1 cellular context compared by ENCODE assay signal in genomic region chr7:136033413-136034031, GRCh38.
A peak's percentile ranks its signal among the peaks of the same experiment; 100 is the strongest.
TF ChIP-seq lines count a peak whose summit lies in the region.

No MANE protein-coding gene starts in this region.

TF ChIP-seq in K562, 482 proteins besides CTCF, POLR2A, EP300 and RAD21 (continues in another document):
- TF ChIP-seq ZNF324 (CRISPR knock-in tag; IDR thresholded peaks at IDR 0.05) (no peak), ZNF253 (CRISPR knock-in tag; conservative IDR thresholded peaks at IDR 0.05) (no peak), PTBP1 (IDR thresholded peaks at IDR 0.05; ENCODE audit: low read depth, low read length) (no peak), CEBPG (CRISPR knock-in tag; IDR thresholded peaks at IDR 0.05) (no peak), CEBPG (tag; conservative IDR thresholded peaks at IDR 0.05 in 1 of 2, IDR thresholded peaks at IDR 0.05 in 1 of 2) (no peak), SMARCC2 (IDR thresholded peaks at IDR 0.05; ENCODE audit: low read depth) (peak; percentile 79; the same call in 1 of the 2 replicates), HMBOX1 (IDR thresholded peaks at IDR 0.05) (peak; percentile 82; the same call in 1 of the 2 replicates), ZBTB40 (IDR thresholded peaks at IDR 0.05) (peak; percentile 69), ZBTB40 (CRISPR knock-in tag; IDR thresholded peaks at IDR 0.05) (no peak), TAL1 (IDR thresholded peaks at IDR 0.05) (peak; percentile 96), HMGN3 (IDR thresholded peaks at IDR 0.05; ENCODE audit: borderline replicate concordance, extremely low read depth, insufficient read length, low read depth, low read length) (peak; percentile 94), FOS (IDR thresholded peaks at IDR 0.05; ENCODE audit: extremely low read depth, insufficient read length) (no peak), FOXJ3 (CRISPR knock-in tag; IDR thresholded peaks at IDR 0.05) (no peak), SRF (CRISPR knock-in tag; IDR thresholded peaks at IDR 0.05) (no peak), CBX1 (IDR thresholded peaks at IDR 0.05; ENCODE audit: low read depth) (0 out of 2 replicates have a peak, but pooled peaks have one; percentile 20), TBL1XR1 (IDR thresholded peaks at IDR 0.05; ENCODE audit: low read length in 2 of 2) (peak in 1 of 2 experiments; percentile 90; a peak in 2 of 4 replicates), ARID2 (IDR thresholded peaks at IDR 0.05) (no peak), SMAD2 (IDR thresholded peaks at IDR 0.05; ENCODE audit: low read depth, low read length) (no peak), RCOR1 (IDR thresholded peaks at IDR 0.05; ENCODE audit: borderline replicate concordance in 1 of 2, low read depth in 2 of 2, low read length in 2 of 2) (peak; percentile 80 to 97; a peak in 3 of 4 replicates), NR3C1 (CRISPR knock-in tag; IDR thresholded peaks at IDR 0.05) (no peak), TCF15 (CRISPR knock-in tag; IDR thresholded peaks at IDR 0.05) (no peak), ZNF134 (CRISPR knock-in tag; conservative IDR thresholded peaks at IDR 0.05) (no peak), SMARCE1 (IDR thresholded peaks at IDR 0.05) (peak; percentile 82), HDAC1 (IDR thresholded peaks at IDR 0.05) (peak in 1 of 2 experiments; percentile 83; a peak in 2 of 4 replicates), CBFA2T2 (conservative IDR thresholded peaks at IDR 0.05) (peak; percentile 97), ZBTB11 (CRISPR knock-in tag; IDR thresholded peaks at IDR 0.05) (0 out of 6 replicates have a peak, but pooled peaks of 1 of the 3 experiments have one; percentile 62), ZNF644 (tag; IDR thresholded peaks at IDR 0.05; ENCODE audit: low read depth) (peak; percentile 84), E2F3 (CRISPR knock-in tag; IDR thresholded peaks at IDR 0.05) (no peak), ARHGAP35 (IDR thresholded peaks at IDR 0.05; ENCODE audit: partially characterized antibody) (peak; percentile 46), NRF1 (conservative IDR thresholded peaks at IDR 0.05 in 1 of 2, IDR thresholded peaks at IDR 0.05 in 1 of 2) (no peak), TEAD4 (IDR thresholded peaks at IDR 0.05; ENCODE audit: low read length) (peak; percentile 98), TEAD4 (CRISPR knock-in tag; IDR thresholded peaks at IDR 0.05; ENCODE audit: borderline replicate concordance) (no peak), PTRF (tag; IDR thresholded peaks at IDR 0.05) (no peak), ZBTB49 (CRISPR knock-in tag; IDR thresholded peaks at IDR 0.05; ENCODE audit: borderline replicate concordance) (no peak), GATA2 (CRISPR knock-in tag; IDR thresholded peaks at IDR 0.05) (peak; percentile 56; the same call in 1 of the 2 replicates), CGGBP1 (CRISPR knock-in tag; IDR thresholded peaks at IDR 0.05) (no peak), NKRF (IDR thresholded peaks at IDR 0.05; ENCODE audit: borderline replicate concordance) (no peak), JUND (IDR thresholded peaks at IDR 0.05; ENCODE audit: borderline replicate concordance, low read depth, low read length) (peak; percentile 66), JUND (tag; IDR thresholded peaks at IDR 0.05; ENCODE audit: borderline replicate concordance, low read depth, low read length) (no peak), DEAF1 (CRISPR knock-in tag; IDR thresholded peaks at IDR 0.05) (no peak), SETDB1 (IDR thresholded peaks at IDR 0.05; ENCODE audit: low read length) (no peak), MTA2 (IDR thresholded peaks at IDR 0.05; ENCODE audit: low read depth) (peak; percentile 90), PML (IDR thresholded peaks at IDR 0.05; ENCODE audit: low read length) (peak; percentile 96), RFX5 (IDR thresholded peaks at IDR 0.05; ENCODE audit: low read depth, low read length) (no peak), ZNF586 (CRISPR knock-in tag; conservative IDR thresholded peaks at IDR 0.05) (no peak), STAT5A (IDR thresholded peaks at IDR 0.05; ENCODE audit: borderline replicate concordance, low read length) (peak; percentile 88), ZNF589 (CRISPR knock-in tag; IDR thresholded peaks at IDR 0.05; ENCODE audit: low read depth) (0 out of 2 replicates have a peak, but pooled peaks have one; percentile 54), SMAD4 (CRISPR knock-in tag; conservative IDR thresholded peaks at IDR 0.05) (peak; percentile 67; the same call in 1 of the 2 replicates)
